ENCODE assay signal across 27 cellular contexts in genomic region chr20:6665161-6665560, GRCh38.
A peak's percentile ranks its signal among the peaks of the same experiment; 100 is the strongest.
DNase-seq lines count a peak whose midpoint lies in the region; ATAC-seq, FAIRE-seq and TF ChIP-seq lines count a peak whose summit lies in the region.
"Had no signal": no experiment of that assay in that cellular context is flagged by ENCODE, and none has a peak within 500 bp of the region (broad histone marks: within the 10 kb centered on the region; RNA-seq: fewer than 3 reads in every experiment).

No MANE protein-coding gene starts in this region.

- H3K27me3 ChIP-seq in HUES6 (ENCODE audit: control insufficient read depth, insufficient read depth, low read length), result no peaks in the 10 kb centered on the region
- H3K27me3 ChIP-seq in astrocyte (ENCODE audit: insufficient read depth, low read length), result no peaks in the 10 kb centered on the region
- H3K27me3 ChIP-seq in psoas muscle (ENCODE audit: insufficient read depth in 3 of 3, low read length in 2 of 3), result no peaks in the 10 kb centered on the region
- H3K27me3 ChIP-seq: left lung, neutrophil had no signal

- H3K4me1 ChIP-seq in HUES6 (ENCODE audit: control insufficient read depth, insufficient read depth, low read length) (peaks cover 7% of the 10 kb centered on the region; the same call in 1 of the 2 replicates), astrocyte (ENCODE audit: insufficient read depth, low read length) (no peaks in the 10 kb centered on the region), psoas muscle (no peaks in the 10 kb centered on the region)
- H3K4me1 ChIP-seq: left lung had no signal

- FAIRE-seq in astrocyte (lab: Jason Lieb, UNC), result no peak

- H3K9me3 ChIP-seq in HUES6 (ENCODE audit: control insufficient read depth, insufficient read depth, low read depth, low read length), result peaks cover 10% of the 10 kb centered on the region
- peaks cover 5% of the 10 kb centered on the region for H3K9me3 ChIP-seq in astrocyte (ENCODE audit: insufficient read depth, low read depth, low read length)
- H3K9me3 ChIP-seq in psoas muscle, result no peaks in the 10 kb centered on the region
- H3K9me3 ChIP-seq: left lung, neutrophil had no signal

- H2AFZ ChIP-seq in astrocyte (ENCODE audit: low read depth, low read length), result no peak overlapping the region

- H3K79me2 ChIP-seq in astrocyte (ENCODE audit: insufficient read depth, low read length), result no peaks in the 10 kb centered on the region

- POLR2A ChIA-PET in activated CD4-positive, alpha-beta T cell treated with anti-CD3 and anti-CD28 coated beads for 36 hours (lab: Charles Lee), result no interaction called here

- CTCF ChIA-PET in activated CD4-positive, alpha-beta T cell treated with anti-CD3 and anti-CD28 coated beads for 36 hours (lab: Charles Lee), result interaction anchor here (1.5 kb wide), 1 partner anchor 53 kb away, joined by 3 read pairs; no protein-coding TSS in a partner anchor

- H3K36me3 ChIP-seq in HUES6 (ENCODE audit: control insufficient read depth, insufficient read depth, low read length), result no peaks in the 10 kb centered on the region
- H3K36me3 ChIP-seq in astrocyte (ENCODE audit: insufficient read depth, low read length), result no peaks in the 10 kb centered on the region
- no peaks in the 10 kb centered on the region for H3K36me3 ChIP-seq in psoas muscle (ENCODE audit: insufficient read depth in 1 of 2, low read depth in 1 of 2)
- H3K36me3 ChIP-seq: left lung, neutrophil had no signal

- intact Hi-C loops in activated CD4-positive, alpha-beta T cell treated with anti-CD3 and anti-CD28 coated beads for 36 hours (cut with DNase I, micrococcal nuclease), result no loop called here
- intact Hi-C loops in psoas muscle (cut with DNase I), result no loop called here

- H3K27ac ChIP-seq in HUES6 (ENCODE audit: low read depth, low read length), result no peak overlapping the region; the same call in 1 of the 2 replicates
- no peak overlapping the region for H3K27ac ChIP-seq in astrocyte (ENCODE audit: low read depth, low read length)
- no peak overlapping the region for H3K27ac ChIP-seq in psoas muscle
- H3K27ac ChIP-seq: dorsolateral prefrontal cortex, left lung, neutrophil had no signal

- peaks cover 38% of the 10 kb centered on the region for H3K4me1 Mint-ChIP-seq in astrocyte (ENCODE audit: low read depth, unreplicated experiment)
- H3K4me1 Mint-ChIP-seq in activated CD4-positive, alpha-beta T cell treated with anti-CD3 and anti-CD28 coated beads for 36 hours, result no peaks in the 10 kb centered on the region
- H3K4me1 Mint-ChIP-seq: activated B cell treated with CpG ODN at 0.5 μM for 24 hours; activated CD8-positive, alpha-beta memory T cell treated with anti-CD3 and anti-CD28 coated beads, Interleukin-2, amount 10 ng/mL, durations not matched to agents 7 days and 5 days; IgD-negative memory B cell; stimulated activated naive B cell treated with anti-CD40 and anti-IgM and Interleukin-4, amounts not matched to agents 10 μg/mL and 1 μg/mL and 100 μg/mL, for 72 hours had no signal

- H3K4me3 ChIP-seq in HUES6 (ENCODE audit: low read depth, low read length) (no peak overlapping the region), astrocyte (ENCODE audit: insufficient read depth, low read depth, low read length) (no peak overlapping the region), psoas muscle (no peak overlapping the region)
- H3K4me3 ChIP-seq: dorsolateral prefrontal cortex, left lung had no signal

- peaks cover 3% of the 10 kb centered on the region for H3K27me3 Mint-ChIP-seq in astrocyte (ENCODE audit: low read depth, unreplicated experiment)
- H3K27me3 Mint-ChIP-seq in activated CD4-positive, alpha-beta T cell treated with anti-CD3 and anti-CD28 coated beads for 36 hours, result no peaks in the 10 kb centered on the region
- H3K27me3 Mint-ChIP-seq: activated B cell treated with CpG ODN at 0.5 μM for 24 hours; activated CD8-positive, alpha-beta memory T cell treated with anti-CD3 and anti-CD28 coated beads, Interleukin-2, amount 10 ng/mL, durations not matched to agents 7 days and 5 days; IgD-negative memory B cell; stimulated activated naive B cell treated with anti-CD40 and anti-IgM and Interleukin-4, amounts not matched to agents 10 μg/mL and 1 μg/mL and 100 μg/mL, for 72 hours had no signal

- H3K27ac Mint-ChIP-seq in astrocyte (ENCODE audit: unreplicated experiment), result peak overlapping the region; percentile 92
- H3K27ac Mint-ChIP-seq in activated CD4-positive, alpha-beta T cell treated with anti-CD3 and anti-CD28 coated beads for 36 hours, result no peak overlapping the region
- H3K27ac Mint-ChIP-seq: activated B cell treated with CpG ODN at 0.5 μM for 24 hours; activated CD8-positive, alpha-beta memory T cell treated with anti-CD3 and anti-CD28 coated beads, Interleukin-2, amount 10 ng/mL, durations not matched to agents 7 days and 5 days; IgD-negative memory B cell; immature natural killer cell; stimulated activated naive B cell treated with anti-CD40 and anti-IgM and Interleukin-4, amounts not matched to agents 10 μg/mL and 1 μg/mL and 100 μg/mL, for 72 hours had no signal

- ATAC-seq in GM18870 (IDR thresholded peaks at IDR 0.05; ENCODE audit: unreplicated experiment), result no peak
- no peak for ATAC-seq in activated CD4-positive, alpha-beta T cell treated with anti-CD3 and anti-CD28 coated beads for 36 hours
- no peak for ATAC-seq in psoas muscle
- ATAC-seq: activated CD8-positive, alpha-beta memory T cell treated with anti-CD3 and anti-CD28 coated beads, Interleukin-2, amount 10 ng/mL, durations not matched to agents 7 days and 5 days; stimulated activated naive B cell treated with anti-CD40 and anti-IgM and Interleukin-4, amounts not matched to agents 10 μg/mL and 1 μg/mL and 100 μg/mL, for 72 hours had no signal

- no peak overlapping the region for H3K4me3 Mint-ChIP-seq in astrocyte (ENCODE audit: unreplicated experiment)
- H3K4me3 Mint-ChIP-seq in activated CD4-positive, alpha-beta T cell treated with anti-CD3 and anti-CD28 coated beads for 36 hours, result no peak overlapping the region
- H3K4me3 Mint-ChIP-seq: activated B cell treated with CpG ODN at 0.5 μM for 24 hours; activated CD8-positive, alpha-beta memory T cell treated with anti-CD3 and anti-CD28 coated beads, Interleukin-2, amount 10 ng/mL, durations not matched to agents 7 days and 5 days; IgD-negative memory B cell; immature natural killer cell; mesothelial cell of epicardium; stimulated activated naive B cell treated with anti-CD40 and anti-IgM and Interleukin-4, amounts not matched to agents 10 μg/mL and 1 μg/mL and 100 μg/mL, for 72 hours had no signal

- peak overlapping the region; percentile 22 for H3K9ac ChIP-seq in HUES6 (ENCODE audit: low read length)
- no peak overlapping the region for H3K9ac ChIP-seq in astrocyte (ENCODE audit: low read length)

- H4K20me1 ChIP-seq in astrocyte (ENCODE audit: insufficient read depth, low read length), result no peaks in the 10 kb centered on the region

- TF ChIP-seq CTCF in astrocyte (IDR thresholded peaks at IDR 0.05; ENCODE audit: insufficient read depth, low read depth, low read length) (no peak), psoas muscle (IDR thresholded peaks at IDR 0.05) (no peak)

- H3K36me3 Mint-ChIP-seq in astrocyte (ENCODE audit: low read depth, unreplicated experiment), result no peaks in the 10 kb centered on the region
- H3K36me3 Mint-ChIP-seq in activated CD4-positive, alpha-beta T cell treated with anti-CD3 and anti-CD28 coated beads for 36 hours (ENCODE audit: low read depth), result no peaks in the 10 kb centered on the region
- H3K36me3 Mint-ChIP-seq: activated CD8-positive, alpha-beta memory T cell treated with anti-CD3 and anti-CD28 coated beads, Interleukin-2, amount 10 ng/mL, durations not matched to agents 7 days and 5 days; IgD-negative memory B cell; immature natural killer cell; mesothelial cell of epicardium; stimulated activated naive B cell treated with anti-CD40 and anti-IgM and Interleukin-4, amounts not matched to agents 10 μg/mL and 1 μg/mL and 100 μg/mL, for 72 hours had no signal

- H3K4me2 ChIP-seq in astrocyte (ENCODE audit: low read length), result no peak overlapping the region

- WGBS in psoas muscle, 3 donors, result 87 to 93% (median 92%) methylated on average over 1 of the region's 1 CpG

- no peak for DNase-seq in astrocyte (ENCODE audit: low read depth)
- DNase-seq in iris pigment epithelial cell (ENCODE audit: low read depth), result peak; percentile 20
- DNase-seq in renal cortical epithelial cell (ENCODE audit: low read depth), result peak; percentile 34
- no peak for DNase-seq in activated CD4-positive, alpha-beta T cell treated with anti-CD3 and anti-CD28 coated beads for 36 hours
- DNase-seq in psoas muscle, result no peak
- DNase-seq in activated CD4-positive, CD25-positive, alpha-beta regulatory T cell treated with anti-CD3 and anti-CD28 coated beads, Interleukin-2, amount 50 U/mL, for 72 hours, result no peak
- DNase-seq: activated B cell treated with CpG ODN at 0.5 μM for 24 hours; activated CD8-positive, alpha-beta memory T cell treated with anti-CD3 and anti-CD28 coated beads, Interleukin-2, amount 10 ng/mL, durations not matched to agents 7 days and 5 days; activated naive CD4-positive, alpha-beta T cell; Calu3; cerebellar nuclear complex; DMS79 treated with DMSO at 0.1 percent for 48 hours; dorsolateral prefrontal cortex; GDM1; hypothalamus; immature natural killer cell; left lung; NCI-H1092; NCI-H2171; NCI-H524 treated with DMSO at 0.1 percent for 48 hours; OCI-M1; stimulated activated naive B cell treated with anti-CD40 and anti-IgM and Interleukin-4, amounts not matched to agents 10 μg/mL and 1 μg/mL and 100 μg/mL, for 72 hours had no signal

- H3K9me3 Mint-ChIP-seq in astrocyte (ENCODE audit: unreplicated experiment), result peaks cover 5% of the 10 kb centered on the region
- peaks cover 4% of the 10 kb centered on the region for H3K9me3 Mint-ChIP-seq in activated CD4-positive, alpha-beta T cell treated with anti-CD3 and anti-CD28 coated beads for 36 hours (ENCODE audit: low read depth)
- H3K9me3 Mint-ChIP-seq: stimulated activated naive B cell treated with anti-CD40 and anti-IgM and Interleukin-4, amounts not matched to agents 10 μg/mL and 1 μg/mL and 100 μg/mL, for 72 hours had no signal

Comparison
In these comparisons a context has a peak if more than half of its experiments do, and no peak if none do; other contexts are left out.
1. DNase-seq: peak in iris pigment epithelial cell (single experiment) and renal cortical epithelial cell (single experiment); none in astrocyte (single experiment), activated CD4-positive, alpha-beta T cell treated with anti-CD3 and anti-CD28 coated beads for 36 hours (single experiment), psoas muscle (0 of 2) and activated CD4-positive, CD25-positive, alpha-beta regulatory T cell treated with anti-CD3 and anti-CD28 coated beads, Interleukin-2, amount 50 U/mL, for 72 hours (single experiment).